1 cellular context compared by ENCODE assay signal in the genomic region with DNA sequence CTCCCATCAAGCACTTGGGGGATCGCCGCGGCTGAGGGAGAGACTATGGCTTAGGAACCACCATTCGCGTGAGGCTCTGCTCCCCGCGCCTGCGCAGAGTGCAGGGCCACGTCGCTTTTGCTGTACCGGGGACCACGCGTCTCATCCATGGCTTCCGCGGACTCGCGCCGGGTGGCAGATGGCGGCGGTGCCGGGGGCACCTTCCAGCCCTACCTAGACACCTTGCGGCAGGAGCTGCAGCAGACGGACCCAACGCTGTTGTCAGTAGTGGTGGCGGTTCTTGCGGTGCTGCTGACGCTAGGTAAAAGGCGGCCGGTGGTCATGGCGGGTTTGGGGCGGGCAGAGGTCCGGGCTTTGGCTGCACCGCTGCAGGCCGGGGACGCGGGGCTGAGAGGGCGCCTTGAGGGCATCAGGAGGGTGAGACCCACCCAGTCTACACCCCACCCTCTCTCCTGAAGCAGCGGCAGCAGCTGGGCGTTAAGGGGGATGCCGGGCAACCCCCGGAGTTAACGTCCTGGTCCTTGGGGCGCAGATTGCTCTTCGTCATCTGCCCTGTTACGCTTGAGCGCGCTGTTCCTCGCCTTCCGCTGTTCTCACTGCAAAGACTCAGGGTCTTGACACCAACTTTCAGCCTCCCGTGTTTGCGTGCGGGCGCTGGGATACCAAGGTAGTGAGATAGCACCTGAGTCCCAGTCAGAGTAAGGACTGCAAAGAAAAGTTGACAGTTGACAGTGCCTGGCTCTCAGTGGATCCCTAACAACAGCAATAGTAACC.
TF ChIP-seq lines count a peak whose summit lies in the region.

A gene with protein sequence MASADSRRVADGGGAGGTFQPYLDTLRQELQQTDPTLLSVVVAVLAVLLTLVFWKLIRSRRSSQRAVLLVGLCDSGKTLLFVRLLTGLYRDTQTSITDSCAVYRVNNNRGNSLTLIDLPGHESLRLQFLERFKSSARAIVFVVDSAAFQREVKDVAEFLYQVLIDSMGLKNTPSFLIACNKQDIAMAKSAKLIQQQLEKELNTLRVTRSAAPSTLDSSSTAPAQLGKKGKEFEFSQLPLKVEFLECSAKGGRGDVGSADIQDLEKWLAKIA (plus strand): TSS at position 114 of the 774 bp plus-strand sequence. CDS start 34 bp downstream, at position 148.

TF ChIP-seq in IMR-90, 13 proteins besides CTCF, POLR2A, EP300 and RAD21 (continued from another document):
- TF ChIP-seq, protein P1, sequence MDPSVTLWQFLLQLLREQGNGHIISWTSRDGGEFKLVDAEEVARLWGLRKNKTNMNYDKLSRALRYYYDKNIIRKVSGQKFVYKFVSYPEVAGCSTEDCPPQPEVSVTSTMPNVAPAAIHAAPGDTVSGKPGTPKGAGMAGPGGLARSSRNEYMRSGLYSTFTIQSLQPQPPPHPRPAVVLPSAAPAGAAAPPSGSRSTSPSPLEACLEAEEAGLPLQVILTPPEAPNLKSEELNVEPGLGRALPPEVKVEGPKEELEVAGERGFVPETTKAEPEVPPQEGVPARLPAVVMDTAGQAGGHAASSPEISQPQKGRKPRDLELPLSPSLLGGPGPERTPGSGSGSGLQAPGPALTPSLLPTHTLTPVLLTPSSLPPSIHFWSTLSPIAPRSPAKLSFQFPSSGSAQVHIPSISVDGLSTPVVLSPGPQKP (IDR thresholded peaks at IDR 0.05; ENCODE audit: borderline replicate concordance, low read depth, low read length), result no peak
- TF ChIP-seq, protein P2, sequence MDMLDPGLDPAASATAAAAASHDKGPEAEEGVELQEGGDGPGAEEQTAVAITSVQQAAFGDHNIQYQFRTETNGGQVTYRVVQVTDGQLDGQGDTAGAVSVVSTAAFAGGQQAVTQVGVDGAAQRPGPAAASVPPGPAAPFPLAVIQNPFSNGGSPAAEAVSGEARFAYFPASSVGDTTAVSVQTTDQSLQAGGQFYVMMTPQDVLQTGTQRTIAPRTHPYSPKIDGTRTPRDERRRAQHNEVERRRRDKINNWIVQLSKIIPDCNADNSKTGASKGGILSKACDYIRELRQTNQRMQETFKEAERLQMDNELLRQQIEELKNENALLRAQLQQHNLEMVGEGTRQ (IDR thresholded peaks at IDR 0.05; ENCODE audit: low read depth, low read length), result peak; percentile 26
- no peak for TF ChIP-seq FOS (IDR thresholded peaks at IDR 0.05; ENCODE audit: low read depth, low read length)
